ENCODE assay signal across 8 cellular contexts in the genomic region with DNA sequence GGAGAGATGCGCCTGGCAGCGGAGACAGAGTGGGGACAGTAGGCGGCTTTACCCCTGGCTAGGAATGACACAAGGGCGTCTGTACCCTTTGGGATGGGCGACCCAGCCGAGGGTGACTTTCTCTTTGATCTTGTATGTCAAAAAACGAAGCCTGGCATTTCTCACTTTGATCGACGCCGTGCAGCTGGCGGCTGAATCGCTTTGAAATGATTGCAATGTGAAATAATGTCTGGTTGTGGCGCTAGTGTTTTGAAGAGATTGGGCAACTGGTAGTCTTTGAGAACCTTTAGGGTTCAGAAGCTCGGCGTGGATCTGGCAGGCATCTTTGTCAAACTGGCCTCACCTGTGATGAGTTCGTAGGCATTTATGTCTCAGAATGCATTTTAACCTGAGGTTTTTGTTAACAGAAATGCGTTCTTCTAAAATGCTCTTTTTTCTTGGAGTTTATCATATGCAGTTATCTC. TPM values are rescaled to one million over a fixed set of nuclear protein-coding genes. Genes with fewer than 3 reads are reported as not detected.
A peak's percentile ranks its signal among the peaks of the same experiment; 100 is the strongest.
DNase-seq lines count a peak whose midpoint lies in the region; ATAC-seq lines count a peak whose summit lies in the region.

No MANE protein-coding gene starts in this region.

- peak overlapping the region; percentile 84 for H3K4me3 Mint-ChIP-seq in activated naive CD8-positive, alpha-beta T cell treated with anti-CD3 and anti-CD28 coated beads, Interleukin-2, amount 50 U/mL, for 24 hours

- H3K9ac ChIP-seq in rectal smooth muscle tissue (ENCODE audit: low read length): peak overlapping the region; percentile 62

- H3K27ac ChIP-seq in rectal smooth muscle tissue (ENCODE audit: low read depth, low read length): peak overlapping the region; percentile 99

- intact Hi-C loops in left ventricle myocardium superior (cut with micrococcal nuclease): no loop called here

- ATAC-seq in activated CD4-positive, CD25-positive, alpha-beta regulatory T cell treated with anti-CD3 and anti-CD28 coated beads, Interleukin-2, amount 50 U/mL, for 24 hours: no peak
- ATAC-seq in HG02678 (IDR thresholded peaks at IDR 0.05; ENCODE audit: unreplicated experiment) (peak; percentile 22), left ventricle myocardium superior (peak; percentile 2), GM18868 (IDR thresholded peaks at IDR 0.05; ENCODE audit: unreplicated experiment) (no peak)
- peak; percentile 45 for ATAC-seq in activated naive CD8-positive, alpha-beta T cell treated with anti-CD3 and anti-CD28 coated beads, Interleukin-2, amount 50 U/mL, for 24 hours

- H3K36me3 ChIP-seq in rectal smooth muscle tissue (ENCODE audit: control insufficient read depth, insufficient read depth, low read length): no peaks in the 10 kb centered on the region

- peaks cover 41% of the 10 kb centered on the region for H3K4me1 Mint-ChIP-seq in activated naive CD8-positive, alpha-beta T cell treated with anti-CD3 and anti-CD28 coated beads, Interleukin-2, amount 50 U/mL, for 24 hours

- no peaks in the 10 kb centered on the region for H3K9me3 Mint-ChIP-seq in activated naive CD8-positive, alpha-beta T cell treated with anti-CD3 and anti-CD28 coated beads, Interleukin-2, amount 50 U/mL, for 24 hours

- H3K4me3 ChIP-seq in rectal smooth muscle tissue (ENCODE audit: low read length): peak overlapping the region; percentile 98

- peak overlapping the region; percentile 97 for H3K27ac Mint-ChIP-seq in activated naive CD8-positive, alpha-beta T cell treated with anti-CD3 and anti-CD28 coated beads, Interleukin-2, amount 50 U/mL, for 24 hours

- H3K27me3 ChIP-seq in rectal smooth muscle tissue (ENCODE audit: control insufficient read depth, insufficient read depth, low read length): no peaks in the 10 kb centered on the region

- peak; percentile 10 for DNase-seq in activated CD4-positive, CD25-positive, alpha-beta regulatory T cell treated with anti-CD3 and anti-CD28 coated beads, Interleukin-2, amount 50 U/mL, for 16 hours (ENCODE audit: low read depth, low spot score)
- DNase-seq in NCI-H748 (lab: John Stamatoyannopoulos, UW; ENCODE audit: unreplicated experiment): peak; percentile 63
- DNase-seq in activated naive CD8-positive, alpha-beta T cell treated with anti-CD3 and anti-CD28 coated beads, Interleukin-2, amount 50 U/mL, for 24 hours: no peak
- DNase-seq in left ventricle myocardium superior: no peak

- H3K36me3 Mint-ChIP-seq in activated naive CD8-positive, alpha-beta T cell treated with anti-CD3 and anti-CD28 coated beads, Interleukin-2, amount 50 U/mL, for 24 hours (ENCODE audit: low read depth): peaks cover 8% of the 10 kb centered on the region

- peaks cover 5% of the 10 kb centered on the region for H3K4me1 ChIP-seq in rectal smooth muscle tissue (ENCODE audit: control insufficient read depth, insufficient read depth, low read length)

- no peaks in the 10 kb centered on the region for H3K27me3 Mint-ChIP-seq in activated naive CD8-positive, alpha-beta T cell treated with anti-CD3 and anti-CD28 coated beads, Interleukin-2, amount 50 U/mL, for 24 hours

RNA-seq across cellular contexts. Expression of gene ATF1, which starts 1.0 kb away (rescaled TPM):
- 25.9 TPM for total RNA-seq in left ventricle myocardium superior

Comparison
In these comparisons a context has a peak if more than half of its experiments do, and no peak if none do; other contexts are left out.
1. DNase-seq: peak in activated CD4-positive, CD25-positive, alpha-beta regulatory T cell treated with anti-CD3 and anti-CD28 coated beads, Interleukin-2, amount 50 U/mL, for 16 hours (single experiment) and NCI-H748 (single experiment); none in activated naive CD8-positive, alpha-beta T cell treated with anti-CD3 and anti-CD28 coated beads, Interleukin-2, amount 50 U/mL, for 24 hours (single experiment) and left ventricle myocardium superior (single experiment).
2. ATAC-seq: peak in HG02678 (single experiment), activated naive CD8-positive, alpha-beta T cell treated with anti-CD3 and anti-CD28 coated beads, Interleukin-2, amount 50 U/mL, for 24 hours (single experiment) and left ventricle myocardium superior (single experiment); none in activated CD4-positive, CD25-positive, alpha-beta regulatory T cell treated with anti-CD3 and anti-CD28 coated beads, Interleukin-2, amount 50 U/mL, for 24 hours (0 of 2) and GM18868 (single experiment).